19 cellular contexts compared by ENCODE assay signal in genomic region chr2:16202643-16203020, GRCh38.
DNase-seq lines count a peak whose midpoint lies in the region; ATAC-seq, FAIRE-seq and TF ChIP-seq lines count a peak whose summit lies in the region.
"Had no signal": no experiment of that assay in that cellular context is flagged by ENCODE, and none has a peak within 500 bp of the region (broad histone marks: within the 10 kb centered on the region; RNA-seq: fewer than 3 reads in every experiment).

No MANE protein-coding gene starts in this region.

- no peaks in the 10 kb centered on the region for H3K79me2 ChIP-seq in mesendoderm (ENCODE audit: control insufficient read depth, insufficient read depth, low read length)

- H4K8ac ChIP-seq in mesendoderm (ENCODE audit: low read depth, low read length): no peak overlapping the region

- no peak overlapping the region for H3K4ac ChIP-seq in mesendoderm (ENCODE audit: low read depth, low read length)

- peaks cover 12% of the 10 kb centered on the region for H3K4me1 ChIP-seq in colonic mucosa
- peaks cover 17% of the 10 kb centered on the region for H3K4me1 ChIP-seq in mucosa of descending colon (ENCODE audit: low read depth)
- H3K4me1 ChIP-seq in small intestine (ENCODE audit: control insufficient read depth in 2 of 2, insufficient read depth in 1 of 2, low read depth in 1 of 2, low read length in 1 of 2): peaks cover 0 to 12% of the 10 kb centered on the region in 2 donors
- H3K4me1 ChIP-seq in mesendoderm (ENCODE audit: control insufficient read depth, low read depth, low read length): no peaks in the 10 kb centered on the region
- H3K4me1 ChIP-seq: Caco-2, HAP-1 had no signal

- DNase-seq in colonic mucosa (no peak), mucosa of descending colon (peak in 1 of 3 donors; percentile 39), small intestine (no peak), NCI-H2171 (lab: John Stamatoyannopoulos, UW) (no peak), NCI-H446 treated with DMSO at 0.1 percent for 48 hours (lab: John Stamatoyannopoulos, UW) (no peak), NCI-H2081 (lab: John Stamatoyannopoulos, UW) (no peak), mesendoderm (no peak)
- DNase-seq: ACHN; Caco-2; CD4-positive, alpha-beta T cell had no signal

- H3K9ac ChIP-seq in colonic mucosa (ENCODE audit: low read depth in 2 of 2, low read length in 2 of 2): peak overlapping the region in 1 of 2 donors; percentile 74
- no peak overlapping the region for H3K9ac ChIP-seq in mesendoderm (ENCODE audit: low read length)

- H3K27ac ChIP-seq in colonic mucosa: peak overlapping the region; percentile 85
- H3K27ac ChIP-seq in small intestine (ENCODE audit: low read depth in 1 of 2, low read length in 1 of 2): peak overlapping the region; percentile 95 to 96
- H3K27ac ChIP-seq in mesendoderm (ENCODE audit: low read depth, low read length): no peak overlapping the region
- H3K27ac ChIP-seq: C4-2B had no signal

- WGBS in small intestine, 3 donors: 30 to 58% (median 31%) methylated on average over 1 of the region's 1 CpG
- no CpG with 5 or more reads among the region's 1 CpG for WGBS in mesendoderm (ENCODE audit: extremely low coverage, insufficient coverage, low lambda C conversion rate)

- intact Hi-C loops in colonic mucosa (cut with DNase I) (no loop called here), mucosa of descending colon (cut with DNase I, micrococcal nuclease) (no loop called here)

- TF ChIP-seq CTCF in colonic mucosa (IDR thresholded peaks at IDR 0.05) (no peak), mucosa of descending colon (IDR thresholded peaks at IDR 0.05) (no peak)

- H3K4me2 ChIP-seq in mesendoderm (ENCODE audit: low read length): no peak overlapping the region

- H3K4me3 ChIP-seq in colonic mucosa (no peak overlapping the region), mucosa of descending colon (no peak overlapping the region), small intestine (ENCODE audit: low read depth in 1 of 2, low read length in 2 of 2) (no peak overlapping the region), mesendoderm (ENCODE audit: low read length) (no peak overlapping the region)
- H3K4me3 ChIP-seq: HAP-1 had no signal

- peak; percentile 1 for ATAC-seq in mucosa of descending colon
- ATAC-seq: HepG2 had no signal

- H3K56ac ChIP-seq in mesendoderm (ENCODE audit: low read length): no peak overlapping the region

- H3K27me3 ChIP-seq in colonic mucosa: no peaks in the 10 kb centered on the region
- H3K27me3 ChIP-seq in small intestine (ENCODE audit: control insufficient read depth in 2 of 2, insufficient read depth in 2 of 2, low read length in 2 of 2): no peaks in the 10 kb centered on the region
- no peaks in the 10 kb centered on the region for H3K27me3 ChIP-seq in mesendoderm (ENCODE audit: insufficient read depth, low read length, poor library complexity)

- H2BK120ac ChIP-seq in mesendoderm (ENCODE audit: low read depth, low read length): no peak overlapping the region

- no peak overlapping the region for H2BK15ac ChIP-seq in mesendoderm (replicated peaks; ENCODE audit: low read depth)

- H3K9me3 ChIP-seq in colonic mucosa (no peaks in the 10 kb centered on the region), mucosa of descending colon (no peaks in the 10 kb centered on the region), small intestine (ENCODE audit: control insufficient read depth, low read depth) (no peaks in the 10 kb centered on the region)
- H3K9me3 ChIP-seq: HAP-1 had no signal

- H3K36me3 ChIP-seq in colonic mucosa (no peaks in the 10 kb centered on the region), mucosa of descending colon (ENCODE audit: low read depth) (no peaks in the 10 kb centered on the region), small intestine (ENCODE audit: control insufficient read depth in 2 of 2, insufficient read depth in 2 of 2, low read length in 2 of 2) (no peaks in the 10 kb centered on the region), mesendoderm (ENCODE audit: control insufficient read depth, insufficient read depth, low read length) (no peaks in the 10 kb centered on the region)
- H3K36me3 ChIP-seq: HAP-1 had no signal

- no peak overlapping the region for H3K23ac ChIP-seq in mesendoderm (ENCODE audit: low read length)

- no peak overlapping the region for H2BK5ac ChIP-seq in mesendoderm (ENCODE audit: low read length)

- no peak overlapping the region for H3K18ac ChIP-seq in mesendoderm (ENCODE audit: low read length)

- H4K5ac ChIP-seq in mesendoderm (ENCODE audit: low read length): no peak overlapping the region

- no peak for FAIRE-seq in small intestine (lab: Jason Lieb, UNC)
- FAIRE-seq: A204.1, D721Med, G401.6, GM12891, GM19239, H1, HepG2 had no signal

- no peaks in the 10 kb centered on the region for H3K79me1 ChIP-seq in mesendoderm (ENCODE audit: low read length)

- no peak overlapping the region for H2AK5ac ChIP-seq in mesendoderm (ENCODE audit: low read length)
